Comparison of ENCODE assay signal across 1 cellular context in the genomic region with DNA sequence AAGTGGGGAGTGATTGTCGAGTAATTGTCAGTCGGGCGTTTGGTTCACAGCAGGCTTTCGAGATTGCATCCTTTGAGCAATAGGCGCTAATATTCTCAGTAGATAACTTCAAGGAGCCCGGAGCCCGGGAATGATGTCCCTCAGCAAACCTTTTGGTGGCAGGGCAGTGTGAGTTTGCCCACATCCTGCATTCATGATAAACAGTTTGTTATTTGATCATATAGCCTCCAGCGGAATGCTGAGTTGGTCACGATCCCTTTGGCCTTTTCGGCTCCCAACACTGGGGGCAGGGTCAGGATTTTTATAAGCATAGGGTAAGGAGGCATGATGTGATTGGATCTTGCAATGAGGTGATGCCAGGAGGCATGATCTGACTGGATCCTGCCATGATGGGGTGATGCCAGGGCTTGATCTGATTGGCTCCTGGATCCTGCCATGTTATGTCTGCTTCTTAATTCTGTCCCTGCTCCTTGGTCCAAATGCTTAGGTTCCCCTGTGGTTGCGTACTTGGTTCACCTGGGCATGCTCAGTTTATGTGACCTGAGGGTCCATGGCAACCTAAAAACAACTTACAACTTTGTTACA.
TF ChIP-seq lines count a peak whose summit lies in the region.

No MANE protein-coding gene starts in this region.

TF ChIP-seq in H1, 55 proteins besides CTCF, POLR2A, EP300 and RAD21:
- TF ChIP-seq E2F6 (IDR thresholded peaks at IDR 0.05) (no peak), NANOG (IDR thresholded peaks at IDR 0.05; ENCODE audit: insufficient read depth, low read depth, low read length, poor library complexity, severe bottlenecking) (no peak), SP2 (IDR thresholded peaks at IDR 0.05; ENCODE audit: low read length) (no peak), TAF1 (IDR thresholded peaks at IDR 0.05; ENCODE audit: low read depth, low read length) (no peak), CTBP2 (IDR thresholded peaks at IDR 0.05; ENCODE audit: borderline replicate concordance, insufficient read depth, insufficient read length, low read length) (no peak), CHD2 (IDR thresholded peaks at IDR 0.05; ENCODE audit: low read length) (no peak), RFX5 (IDR thresholded peaks at IDR 0.05; ENCODE audit: borderline replicate concordance, low read depth, low read length) (no peak), CEBPB (IDR thresholded peaks at IDR 0.05; ENCODE audit: low read depth, low read length) (no peak), TCF12 (IDR thresholded peaks at IDR 0.05; ENCODE audit: low read depth, low read length) (no peak), CHD1 (IDR thresholded peaks at IDR 0.05; ENCODE audit: low read depth, low read length) (no peak), ATF2 (IDR thresholded peaks at IDR 0.05; ENCODE audit: low read length) (no peak)
- TF ChIP-seq, protein P1, sequence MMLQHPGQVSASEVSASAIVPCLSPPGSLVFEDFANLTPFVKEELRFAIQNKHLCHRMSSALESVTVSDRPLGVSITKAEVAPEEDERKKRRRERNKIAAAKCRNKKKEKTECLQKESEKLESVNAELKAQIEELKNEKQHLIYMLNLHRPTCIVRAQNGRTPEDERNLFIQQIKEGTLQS (IDR thresholded peaks at IDR 0.05; ENCODE audit: insufficient read depth, low read depth, low read length), result no peak
